ENCODE assay signal across 15 cellular contexts in genomic region chr7:116355423-116355765, GRCh38.
A peak's percentile ranks its signal among the peaks of the same experiment; 100 is the strongest.
DNase-seq lines count a peak whose midpoint lies in the region; ATAC-seq and TF ChIP-seq lines count a peak whose summit lies in the region.
"Had no signal": no experiment of that assay in that cellular context is flagged by ENCODE, and none has a peak within 500 bp of the region (broad histone marks: within the 10 kb centered on the region; RNA-seq: fewer than 3 reads in every experiment).

No MANE protein-coding gene starts in this region.

- ATAC-seq in psoas muscle (no peak), HG03439 (IDR thresholded peaks at IDR 0.05; ENCODE audit: unreplicated experiment) (no peak), GM18873 (IDR thresholded peaks at IDR 0.05; ENCODE audit: low FRiP score, unreplicated experiment) (no peak), GM21528 (IDR thresholded peaks at IDR 0.05; ENCODE audit: low FRiP score, unreplicated experiment) (no peak)
- ATAC-seq: naive thymus-derived CD4-positive, alpha-beta T cell had no signal

- intact Hi-C loops in psoas muscle (cut with DNase I) = no loop called here

- H3K4me1 ChIP-seq in SJSA1 (replicated peaks) = peaks cover 50% of the 10 kb centered on the region
- H3K4me1 ChIP-seq in psoas muscle = peaks cover 28% of the 10 kb centered on the region
- H3K4me1 ChIP-seq: BE2C had no signal

- H3K27ac ChIP-seq in AG04450 (ENCODE audit: low read depth, low read length) (peak overlapping the region; percentile 96), SJSA1 (peak overlapping the region; percentile 86), psoas muscle (peak overlapping the region; percentile 75)
- H3K27ac ChIP-seq: HL-60 had no signal

- H3K4me3 ChIP-seq in AG04450 (ENCODE audit: low read depth, low read length) (peak overlapping the region; percentile 44), SJSA1 (peak overlapping the region; percentile 8), fibroblast of the aortic adventitia (ENCODE audit: low read depth, low read length) (peak overlapping the region; percentile 26), psoas muscle (peak overlapping the region; percentile 27)

- DNase-seq in AG04450 (ENCODE audit: low read depth, low spot score) (no peak), SJSA1 (ENCODE audit: low read depth in 1 of 2, low spot score in 2 of 2) (no peak), fibroblast of the aortic adventitia (ENCODE audit: low read depth) (no peak), psoas muscle (no peak), islet precursor cell (no peak)
- DNase-seq: activated CD4-positive, alpha-beta T cell treated with anti-CD3 and anti-CD28 coated beads for 48 hours; activated gamma-delta T cell; BE2C; cortex of kidney; hippocampal formation; naive thymus-derived CD4-positive, alpha-beta T cell had no signal

- no peaks in the 10 kb centered on the region for H3K27me3 ChIP-seq in AG04450 (ENCODE audit: control insufficient read depth, insufficient read depth, low read length)
- H3K27me3 ChIP-seq in SJSA1 (replicated peaks) = no peaks in the 10 kb centered on the region
- no peaks in the 10 kb centered on the region for H3K27me3 ChIP-seq in psoas muscle (ENCODE audit: insufficient read depth in 3 of 3, low read length in 2 of 3)
- H3K27me3 ChIP-seq: BE2C had no signal

- 30 to 34% (median 33%) methylated on average over 3 of the region's 3 CpGs for WGBS in psoas muscle, 3 donors

- H3K36me3 ChIP-seq in SJSA1 (no peaks in the 10 kb centered on the region), psoas muscle (ENCODE audit: insufficient read depth in 1 of 2, low read depth in 1 of 2) (no peaks in the 10 kb centered on the region)
- H3K36me3 ChIP-seq: BE2C had no signal

- POLR2A ChIA-PET in AG04450 (lab: Yijun Ruan, JAX) = no interaction called here

- H3K9me3 ChIP-seq in AG04450 (ENCODE audit: control insufficient read depth, insufficient read depth, low read length) (no peaks in the 10 kb centered on the region), SJSA1 (replicated peaks) (no peaks in the 10 kb centered on the region), psoas muscle (no peaks in the 10 kb centered on the region)
- H3K9me3 ChIP-seq: BE2C had no signal

- TF ChIP-seq CTCF in AG04450 (IDR thresholded peaks at IDR 0.05; ENCODE audit: low read depth, low read length) (no peak), fibroblast of the aortic adventitia (IDR thresholded peaks at IDR 0.05; ENCODE audit: insufficient read depth, low read length) (no peak), psoas muscle (IDR thresholded peaks at IDR 0.05) (no peak)

- CTCF ChIA-PET in AG04450 (lab: Charles Lee) = no interaction called here
